Comparison of ENCODE assay signal across 23 cellular contexts in the genomic region with DNA sequence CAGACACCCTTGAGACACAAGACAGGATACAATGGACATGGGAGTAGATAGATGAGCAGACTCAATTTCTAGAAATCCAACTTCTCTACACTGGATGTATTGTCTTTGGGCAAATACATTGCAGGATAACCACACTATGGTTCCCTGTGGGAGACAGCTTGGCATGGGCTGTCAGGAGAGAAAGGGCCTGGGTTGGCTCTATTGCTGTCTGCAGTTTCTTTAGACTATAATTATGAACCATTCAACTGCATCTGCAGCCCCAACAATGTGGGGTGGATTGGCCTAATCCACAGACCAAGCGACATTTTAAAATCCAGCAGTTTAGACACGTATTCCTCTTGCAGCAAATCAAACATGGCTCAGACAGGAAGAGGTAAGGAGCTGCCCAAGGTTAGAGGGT.
DNase-seq lines count a peak whose midpoint lies in the region; ATAC-seq and TF ChIP-seq lines count a peak whose summit lies in the region.
"Had no signal": no experiment of that assay in that cellular context is flagged by ENCODE, and none has a peak within 500 bp of the region (broad histone marks: within the 10 kb centered on the region; RNA-seq: fewer than 3 reads in every experiment).

No MANE protein-coding gene starts in this region.

- H3K27me3 Mint-ChIP-seq in activated CD8-positive, alpha-beta memory T cell treated with anti-CD3 and anti-CD28 coated beads, Interleukin-2, amount 10 ng/mL, durations not matched to agents 7 days and 5 days = no peaks in the 10 kb centered on the region
- no peaks in the 10 kb centered on the region for H3K27me3 Mint-ChIP-seq in activated T-helper 2 cell treated with anti-CD3 and anti-CD28 coated beads, Interferon-gamma antibody, Interleukin-2, Interleukin-4, amounts not matched to agents 10 μg/mL and 5 μg/mL and 100 μg/mL, durations not matched to agents 14 hours and 24 hours and 36 hours (ENCODE audit: low read depth)
- peaks cover 0 to 2% of the 10 kb centered on the region in 2 donors for H3K27me3 Mint-ChIP-seq in natural killer cell treated with Interleukin-12 subunit alpha and Interleukin-12 subunit beta and Interleukin-15 and Interleukin-18, amount 100 ng/mL, for 72 hours
- H3K27me3 Mint-ChIP-seq: stimulated activated memory B cell treated with anti-CD40 and anti-IgM and Interleukin-4, amounts not matched to agents 10 μg/mL and 1 μg/mL and 100 μg/mL, for 72 hours had no signal

- peak overlapping the region; percentile 50 for H3K4me2 ChIP-seq in DOHH2 (ENCODE audit: low read length)

- TF ChIP-seq CTCF in DOHH2 (IDR thresholded peaks at IDR 0.05; ENCODE audit: low read depth, low read length, poor library complexity, severe bottlenecking) = no peak
- TF ChIP-seq CTCF in left ventricle myocardium inferior (IDR thresholded peaks at IDR 0.05; ENCODE audit: borderline replicate concordance) = no peak
- TF ChIP-seq CTCF in upper lobe of right lung (IDR thresholded peaks at IDR 0.05) = no peak

- H3K27ac Mint-ChIP-seq in activated CD8-positive, alpha-beta memory T cell treated with anti-CD3 and anti-CD28 coated beads, Interleukin-2, amount 10 ng/mL, durations not matched to agents 7 days and 5 days = peak overlapping the region; percentile 99
- peak overlapping the region; percentile 95 for H3K27ac Mint-ChIP-seq in activated T-helper 2 cell treated with anti-CD3 and anti-CD28 coated beads, Interferon-gamma antibody, Interleukin-2, Interleukin-4, amounts not matched to agents 10 μg/mL and 5 μg/mL and 100 μg/mL, durations not matched to agents 14 hours and 24 hours and 36 hours
- H3K27ac Mint-ChIP-seq in natural killer cell treated with Interleukin-12 subunit alpha and Interleukin-12 subunit beta and Interleukin-15 and Interleukin-18, amount 100 ng/mL, for 72 hours = peak overlapping the region; percentile 95 to 96
- H3K27ac Mint-ChIP-seq: brain, CD14-positive monocyte, mesothelial cell of epicardium had no signal

- H3K4me1 ChIP-seq in DOHH2 (ENCODE audit: control insufficient read depth, low read length) (peaks cover 83% of the 10 kb centered on the region), left ventricle myocardium inferior (peaks cover 71% of the 10 kb centered on the region), upper lobe of right lung (peaks cover 23% of the 10 kb centered on the region)

- H3K27me3 ChIP-seq in DOHH2 (ENCODE audit: control insufficient read depth, low read length) (no peaks in the 10 kb centered on the region), left ventricle myocardium inferior (ENCODE audit: low read depth) (no peaks in the 10 kb centered on the region), upper lobe of right lung (no peaks in the 10 kb centered on the region)
- H3K27me3 ChIP-seq: tibial artery had no signal

- H3F3A ChIP-seq in DOHH2 (ENCODE audit: control insufficient read depth, insufficient read depth) = no peaks in the 10 kb centered on the region; the same call in 1 of the 2 replicates

- H3K4me1 Mint-ChIP-seq in activated CD8-positive, alpha-beta memory T cell treated with anti-CD3 and anti-CD28 coated beads, Interleukin-2, amount 10 ng/mL, durations not matched to agents 7 days and 5 days = peaks cover 60% of the 10 kb centered on the region
- H3K4me1 Mint-ChIP-seq in activated T-helper 2 cell treated with anti-CD3 and anti-CD28 coated beads, Interferon-gamma antibody, Interleukin-2, Interleukin-4, amounts not matched to agents 10 μg/mL and 5 μg/mL and 100 μg/mL, durations not matched to agents 14 hours and 24 hours and 36 hours (ENCODE audit: low read depth) = peaks cover 59% of the 10 kb centered on the region
- peaks cover 64 to 71% of the 10 kb centered on the region in 2 donors for H3K4me1 Mint-ChIP-seq in natural killer cell treated with Interleukin-12 subunit alpha and Interleukin-12 subunit beta and Interleukin-15 and Interleukin-18, amount 100 ng/mL, for 72 hours (ENCODE audit: low read depth in 2 of 2)

- H3K36me3 ChIP-seq in DOHH2 (ENCODE audit: control insufficient read depth, low read length) (peaks cover under 1% of the 10 kb centered on the region; the same call in 1 of the 2 replicates), left ventricle myocardium inferior (no peaks in the 10 kb centered on the region), upper lobe of right lung (no peaks in the 10 kb centered on the region)
- H3K36me3 ChIP-seq: tibial artery had no signal

- CTCF ChIA-PET in activated CD8-positive, alpha-beta memory T cell treated with anti-CD3 and anti-CD28 coated beads, Interleukin-2, amount 10 ng/mL, durations not matched to agents 7 days and 5 days (lab: Charles Lee) = interaction anchor here (1.0 to 3.2 kb wide), 5 partner anchors 17 to 304 kb away, joined by 3 to 25 read pairs (median 13); no protein-coding TSS in a partner anchor

- no peak for ATAC-seq in activated CD8-positive, alpha-beta memory T cell treated with anti-CD3 and anti-CD28 coated beads, Interleukin-2, amount 10 ng/mL, durations not matched to agents 7 days and 5 days
- no peak for ATAC-seq in natural killer cell treated with Interleukin-12 subunit alpha and Interleukin-12 subunit beta and Interleukin-15 and Interleukin-18, amount 100 ng/mL, for 72 hours
- ATAC-seq in HG02678 (IDR thresholded peaks at IDR 0.05; ENCODE audit: unreplicated experiment) (no peak), upper lobe of right lung (no peak)
- ATAC-seq: K562; stimulated activated memory B cell treated with anti-CD40 and anti-IgM and Interleukin-4, amounts not matched to agents 10 μg/mL and 1 μg/mL and 100 μg/mL, for 72 hours had no signal

- H3K9me3 Mint-ChIP-seq in activated CD8-positive, alpha-beta memory T cell treated with anti-CD3 and anti-CD28 coated beads, Interleukin-2, amount 10 ng/mL, durations not matched to agents 7 days and 5 days (ENCODE audit: low read depth) = no peaks in the 10 kb centered on the region
- H3K9me3 Mint-ChIP-seq in activated T-helper 2 cell treated with anti-CD3 and anti-CD28 coated beads, Interferon-gamma antibody, Interleukin-2, Interleukin-4, amounts not matched to agents 10 μg/mL and 5 μg/mL and 100 μg/mL, durations not matched to agents 14 hours and 24 hours and 36 hours = no peaks in the 10 kb centered on the region
- H3K9me3 Mint-ChIP-seq in natural killer cell treated with Interleukin-12 subunit alpha and Interleukin-12 subunit beta and Interleukin-15 and Interleukin-18, amount 100 ng/mL, for 72 hours = peaks cover 3% of the 10 kb centered on the region
- H3K9me3 Mint-ChIP-seq: mesothelial cell of epicardium; neural crest cell; stimulated activated memory B cell treated with anti-CD40 and anti-IgM and Interleukin-4, amounts not matched to agents 10 μg/mL and 1 μg/mL and 100 μg/mL, for 72 hours had no signal

- peaks cover 11% of the 10 kb centered on the region for H3K36me3 Mint-ChIP-seq in activated CD8-positive, alpha-beta memory T cell treated with anti-CD3 and anti-CD28 coated beads, Interleukin-2, amount 10 ng/mL, durations not matched to agents 7 days and 5 days
- H3K36me3 Mint-ChIP-seq in activated T-helper 2 cell treated with anti-CD3 and anti-CD28 coated beads, Interferon-gamma antibody, Interleukin-2, Interleukin-4, amounts not matched to agents 10 μg/mL and 5 μg/mL and 100 μg/mL, durations not matched to agents 14 hours and 24 hours and 36 hours (ENCODE audit: low read depth) = peaks cover 2% of the 10 kb centered on the region
- no peaks in the 10 kb centered on the region for H3K36me3 Mint-ChIP-seq in natural killer cell treated with Interleukin-12 subunit alpha and Interleukin-12 subunit beta and Interleukin-15 and Interleukin-18, amount 100 ng/mL, for 72 hours
- H3K36me3 Mint-ChIP-seq: brain; CD14-positive monocyte; mesothelial cell of epicardium; stimulated activated memory B cell treated with anti-CD40 and anti-IgM and Interleukin-4, amounts not matched to agents 10 μg/mL and 1 μg/mL and 100 μg/mL, for 72 hours had no signal

- H3K4me3 ChIP-seq in DOHH2 (ENCODE audit: low read length) = no peak overlapping the region
- H3K4me3 ChIP-seq in left ventricle myocardium inferior = no peak overlapping the region
- H3K4me3 ChIP-seq in upper lobe of right lung = no peak overlapping the region
- H3K4me3 ChIP-seq: K562, tibial artery had no signal

- no peak overlapping the region for H3K27ac ChIP-seq in DOHH2 (ENCODE audit: low read depth, low read length)
- H3K27ac ChIP-seq in left ventricle myocardium inferior (replicated peaks) = no peak overlapping the region
- no peak overlapping the region for H3K27ac ChIP-seq in upper lobe of right lung
- H3K27ac ChIP-seq: tibial artery had no signal

- peaks cover 13% of the 10 kb centered on the region for H3K79me2 ChIP-seq in DOHH2 (ENCODE audit: control insufficient read depth, low read length)

- intact Hi-C loops in activated T-helper 2 cell treated with anti-CD3 and anti-CD28 coated beads, Interferon-gamma antibody, Interleukin-2, Interleukin-4, amounts not matched to agents 10 μg/mL and 5 μg/mL and 100 μg/mL, durations not matched to agents 14 hours and 24 hours and 36 hours (cut with micrococcal nuclease) = loop anchor here (5.0 to 10.0 kb wide), 2 partner anchors 230 to 308 kb away; no protein-coding TSS in a partner anchor
- intact Hi-C loops in left ventricle myocardium inferior (cut with micrococcal nuclease) (no loop called here), upper lobe of right lung (cut with DNase I) (no loop called here)

- H3K9me3 ChIP-seq in DOHH2 (ENCODE audit: control insufficient read depth, insufficient read depth, low read length) (no peaks in the 10 kb centered on the region), left ventricle myocardium inferior (replicated peaks) (no peaks in the 10 kb centered on the region), upper lobe of right lung (no peaks in the 10 kb centered on the region)
- H3K9me3 ChIP-seq: tibial artery had no signal

- H3K9me2 ChIP-seq in DOHH2 (replicated peaks; ENCODE audit: control insufficient read depth, low read length) = no peaks in the 10 kb centered on the region

- no peak overlapping the region for H3K4me3 Mint-ChIP-seq in activated CD8-positive, alpha-beta memory T cell treated with anti-CD3 and anti-CD28 coated beads, Interleukin-2, amount 10 ng/mL, durations not matched to agents 7 days and 5 days
- H3K4me3 Mint-ChIP-seq in activated T-helper 2 cell treated with anti-CD3 and anti-CD28 coated beads, Interferon-gamma antibody, Interleukin-2, Interleukin-4, amounts not matched to agents 10 μg/mL and 5 μg/mL and 100 μg/mL, durations not matched to agents 14 hours and 24 hours and 36 hours (ENCODE audit: low read depth) = no peak overlapping the region
- H3K4me3 Mint-ChIP-seq in natural killer cell treated with Interleukin-12 subunit alpha and Interleukin-12 subunit beta and Interleukin-15 and Interleukin-18, amount 100 ng/mL, for 72 hours = peak overlapping the region; percentile 71
- H3K4me3 Mint-ChIP-seq: mesothelial cell of epicardium; neural crest cell; stimulated activated memory B cell treated with anti-CD40 and anti-IgM and Interleukin-4, amounts not matched to agents 10 μg/mL and 1 μg/mL and 100 μg/mL, for 72 hours had no signal

- no peak for DNase-seq in activated CD8-positive, alpha-beta memory T cell treated with anti-CD3 and anti-CD28 coated beads, Interleukin-2, amount 10 ng/mL, durations not matched to agents 7 days and 5 days
- no peak for DNase-seq in activated CD8-positive, alpha-beta memory T cell treated with anti-CD3 and anti-CD28 coated beads for 24 hours
- no peak for DNase-seq in activated T-helper 2 cell treated with anti-CD3 and anti-CD28 coated beads, Interferon-gamma antibody, Interleukin-2, Interleukin-4, amounts not matched to agents 10 μg/mL and 5 μg/mL and 100 μg/mL, durations not matched to agents 14 hours and 24 hours and 36 hours (ENCODE audit: low spot score)
- no peak for DNase-seq in natural killer cell treated with Interleukin-12 subunit alpha and Interleukin-12 subunit beta and Interleukin-15 and Interleukin-18, amount 100 ng/mL, for 72 hours (ENCODE audit: low spot score)
- no peak for DNase-seq in left ventricle myocardium inferior
- no peak for DNase-seq in upper lobe of right lung
- DNase-seq: activated CD4-positive, CD25-positive, alpha-beta regulatory T cell; activated CD8-positive, alpha-beta memory T cell treated with anti-CD3 and anti-CD28 coated beads, Interleukin-2, amount 50 U/mL, for 4 hours; DMS53; glutamatergic neuron; GOT3; NCI-H187 treated with DMSO at 0.1 percent for 48 hours; NCI-H446 treated with DMSO at 0.1 percent for 48 hours; T1000; tibial artery had no signal

- H4K20me1 ChIP-seq in DOHH2 (ENCODE audit: control insufficient read depth, insufficient read depth, low read depth, low read length) = no peaks in the 10 kb centered on the region
